ENCODE assay signal across 28 cellular contexts in the genomic region with DNA sequence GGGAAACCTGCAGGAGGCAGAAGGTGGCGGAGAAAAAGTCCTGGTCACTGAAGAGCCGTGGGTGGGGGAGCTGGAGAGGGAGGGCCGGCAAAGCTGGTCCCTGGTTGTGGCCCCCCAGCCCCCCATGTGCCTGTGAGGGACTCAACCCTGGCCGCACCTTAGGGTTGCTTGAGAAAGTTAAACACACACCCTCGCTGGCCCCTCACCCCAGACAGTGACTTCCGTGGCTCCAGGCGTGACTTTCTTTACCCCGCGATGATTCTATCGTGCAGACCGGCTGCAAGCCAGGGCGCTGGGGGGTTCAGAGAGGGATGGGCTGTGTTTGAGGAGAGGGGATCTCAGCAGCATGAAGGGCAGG.
"Had no signal": no experiment of that assay in that cellular context is flagged by ENCODE, and none has a peak within 500 bp of the region (broad histone marks: within the 10 kb centered on the region; RNA-seq: fewer than 3 reads in every experiment).

No MANE protein-coding gene starts in this region.

- H3K4me3 ChIP-seq: adrenal gland, body of pancreas, coronary artery, dorsolateral prefrontal cortex had no signal

- H3K9me3 Mint-ChIP-seq: activated CD4-positive, alpha-beta T cell treated with anti-CD3 and anti-CD28 coated beads, Interleukin-2, amount 10 ng/mL, durations not matched to agents 7 days and 5 days; activated CD8-positive, alpha-beta T cell treated with anti-CD3 and anti-CD28 coated beads for 36 hours; activated naive CD4-positive, alpha-beta T cell treated with anti-CD3 and anti-CD28 coated beads for 36 hours; activated naive CD4-positive, alpha-beta T cell treated with anti-CD3 and anti-CD28 coated beads, Interleukin-2, amount 50 U/mL, for 24 hours; activated naive CD8-positive, alpha-beta T cell treated with anti-CD3 and anti-CD28 coated beads for 36 hours; activated naive CD8-positive, alpha-beta T cell treated with anti-CD3 and anti-CD28 coated beads, Interleukin-2, amount 50 U/mL, for 24 hours; activated T-cell treated with anti-CD3 and anti-CD28 coated beads, Interleukin-2, amount 50 U/mL, for 4 hours; activated T-helper 17 cell treated with anti-CD3 and anti-CD28 coated beads, Interleukin-2, amount 50 U/mL, for 72 hours; dendritic cell treated with granulocyte-macrophage colony-stimulating factor and Interleukin-4, amounts not matched to agents 40 ng/mL and 50 ng/mL, for 4 days; endodermal cell; WTC11 had no signal

- H3K4me3 Mint-ChIP-seq: activated CD4-positive, alpha-beta T cell treated with anti-CD3 and anti-CD28 coated beads, Interleukin-2, amount 10 ng/mL, durations not matched to agents 7 days and 5 days; activated CD8-positive, alpha-beta T cell treated with anti-CD3 and anti-CD28 coated beads for 36 hours; activated naive CD4-positive, alpha-beta T cell treated with anti-CD3 and anti-CD28 coated beads for 36 hours; activated naive CD4-positive, alpha-beta T cell treated with anti-CD3 and anti-CD28 coated beads, Interleukin-2, amount 50 U/mL, for 24 hours; activated naive CD8-positive, alpha-beta T cell treated with anti-CD3 and anti-CD28 coated beads for 36 hours; activated naive CD8-positive, alpha-beta T cell treated with anti-CD3 and anti-CD28 coated beads, Interleukin-2, amount 50 U/mL, for 24 hours; activated T-cell treated with anti-CD3 and anti-CD28 coated beads, Interleukin-2, amount 50 U/mL, for 4 hours; activated T-helper 17 cell treated with anti-CD3 and anti-CD28 coated beads, Interleukin-2, amount 50 U/mL, for 72 hours; dendritic cell treated with granulocyte-macrophage colony-stimulating factor and Interleukin-4, amounts not matched to agents 40 ng/mL and 50 ng/mL, for 4 days; endodermal cell; WTC11 had no signal

- ATAC-seq: activated CD8-positive, alpha-beta T cell treated with anti-CD3 and anti-CD28 coated beads for 36 hours; activated naive CD8-positive, alpha-beta T cell treated with anti-CD3 and anti-CD28 coated beads, Interleukin-2, amount 50 U/mL, for 24 hours; activated T-cell treated with anti-CD3 and anti-CD28 coated beads, Interleukin-2, amount 50 U/mL, for 4 hours; activated T-helper 17 cell treated with anti-CD3 and anti-CD28 coated beads, Interleukin-2, amount 50 U/mL, for 72 hours; body of pancreas; esophagus mucosa; WTC11 had no signal

- H3K36me3 Mint-ChIP-seq: activated naive CD4-positive, alpha-beta T cell treated with anti-CD3 and anti-CD28 coated beads, Interleukin-2, amount 50 U/mL, for 24 hours; activated naive CD8-positive, alpha-beta T cell treated with anti-CD3 and anti-CD28 coated beads for 36 hours; WTC11 had no signal

- H3K36me3 ChIP-seq: adrenal gland had no signal

- DNase-seq: activated CD4-positive, alpha-beta T cell treated with anti-CD3 and anti-CD28 coated beads for 1 hour; activated CD4-positive, alpha-beta T cell treated with anti-CD3 and anti-CD28 coated beads for 4 hours; activated CD4-positive, alpha-beta T cell treated with anti-CD3 and anti-CD28 coated beads, Interleukin-2, amount 10 ng/mL, durations not matched to agents 7 days and 5 days; activated CD4-positive, alpha-beta T cell treated with anti-CD3 and anti-CD28 coated beads, Interleukin-2, amount 50 U/mL, for 48 hours; activated CD8-positive, alpha-beta memory T cell treated with anti-CD3 and anti-CD28 coated beads for 24 hours; activated CD8-positive, alpha-beta T cell treated with anti-CD3 and anti-CD28 coated beads for 36 hours; activated effector memory CD4-positive, alpha-beta T cell treated with Interleukin-2 at 50 U/mL for 16 hours; activated naive CD4-positive, alpha-beta T cell treated with anti-CD3 and anti-CD28 coated beads for 36 hours; activated naive CD8-positive, alpha-beta T cell treated with anti-CD3 and anti-CD28 coated beads for 36 hours; activated naive CD8-positive, alpha-beta T cell treated with anti-CD3 and anti-CD28 coated beads, Interleukin-2, amount 50 U/mL, for 24 hours; activated T-cell treated with anti-CD3 and anti-CD28 coated beads, Interleukin-2, amount 50 U/mL, for 4 hours; adrenal gland; amygdala; body of pancreas; central memory CD4-positive, alpha-beta T cell; cerebellar nuclear complex; effector memory CD4-positive, alpha-beta T cell; endodermal cell; foreskin fibroblast; T-helper 2 cell had no signal

- H3K27ac Mint-ChIP-seq: activated CD4-positive, alpha-beta T cell treated with anti-CD3 and anti-CD28 coated beads, Interleukin-2, amount 10 ng/mL, durations not matched to agents 7 days and 5 days; activated CD8-positive, alpha-beta T cell treated with anti-CD3 and anti-CD28 coated beads for 36 hours; activated naive CD4-positive, alpha-beta T cell treated with anti-CD3 and anti-CD28 coated beads for 36 hours; activated naive CD4-positive, alpha-beta T cell treated with anti-CD3 and anti-CD28 coated beads, Interleukin-2, amount 50 U/mL, for 24 hours; activated naive CD8-positive, alpha-beta T cell treated with anti-CD3 and anti-CD28 coated beads for 36 hours; activated naive CD8-positive, alpha-beta T cell treated with anti-CD3 and anti-CD28 coated beads, Interleukin-2, amount 50 U/mL, for 24 hours; activated T-helper 17 cell treated with anti-CD3 and anti-CD28 coated beads, Interleukin-2, amount 50 U/mL, for 72 hours; dendritic cell treated with granulocyte-macrophage colony-stimulating factor and Interleukin-4, amounts not matched to agents 40 ng/mL and 50 ng/mL, for 4 days; endodermal cell; WTC11 had no signal

- H3K27me3 Mint-ChIP-seq: activated CD4-positive, alpha-beta T cell treated with anti-CD3 and anti-CD28 coated beads, Interleukin-2, amount 10 ng/mL, durations not matched to agents 7 days and 5 days; activated CD8-positive, alpha-beta T cell treated with anti-CD3 and anti-CD28 coated beads for 36 hours; activated naive CD4-positive, alpha-beta T cell treated with anti-CD3 and anti-CD28 coated beads, Interleukin-2, amount 50 U/mL, for 24 hours; activated naive CD8-positive, alpha-beta T cell treated with anti-CD3 and anti-CD28 coated beads for 36 hours; activated naive CD8-positive, alpha-beta T cell treated with anti-CD3 and anti-CD28 coated beads, Interleukin-2, amount 50 U/mL, for 24 hours; dendritic cell treated with granulocyte-macrophage colony-stimulating factor and Interleukin-4, amounts not matched to agents 40 ng/mL and 50 ng/mL, for 4 days had no signal

- H3K27me3 ChIP-seq: adrenal gland, body of pancreas, dorsolateral prefrontal cortex had no signal

- H3K4me1 ChIP-seq: adrenal gland, body of pancreas had no signal

- H3K27ac ChIP-seq: adrenal gland, body of pancreas, coronary artery, dorsolateral prefrontal cortex, VCaP had no signal

- H3K9me3 ChIP-seq: adrenal gland, body of pancreas had no signal

- H3K4me1 Mint-ChIP-seq: activated CD4-positive, alpha-beta T cell treated with anti-CD3 and anti-CD28 coated beads, Interleukin-2, amount 10 ng/mL, durations not matched to agents 7 days and 5 days; activated naive CD4-positive, alpha-beta T cell treated with anti-CD3 and anti-CD28 coated beads, Interleukin-2, amount 50 U/mL, for 24 hours; activated naive CD8-positive, alpha-beta T cell treated with anti-CD3 and anti-CD28 coated beads for 36 hours; activated naive CD8-positive, alpha-beta T cell treated with anti-CD3 and anti-CD28 coated beads, Interleukin-2, amount 50 U/mL, for 24 hours; activated T-helper 17 cell treated with anti-CD3 and anti-CD28 coated beads, Interleukin-2, amount 50 U/mL, for 72 hours had no signal
